Comparison of ENCODE assay signal across 15 cellular contexts in genomic region chr6:96016781-96017180, GRCh38. TPM values are rescaled to one million over a fixed set of nuclear protein-coding genes. Genes with fewer than 3 reads are reported as not detected.
A peak's percentile ranks its signal among the peaks of the same experiment; 100 is the strongest.
DNase-seq lines count a peak whose midpoint lies in the region; ATAC-seq and TF ChIP-seq lines count a peak whose summit lies in the region.
"Had no signal": no experiment of that assay in that cellular context is flagged by ENCODE, and none has a peak within 500 bp of the region (broad histone marks: within the 10 kb centered on the region; RNA-seq: fewer than 3 reads in every experiment).

No MANE protein-coding gene starts in this region.

- WGBS in endodermal cell (ENCODE audit: insufficient coverage in 1 of 2, insufficient read length in 1 of 2), 2 experiments = 46 to 59% methylated on average over 5 to 6 of the region's 6 CpGs

- H3K9me3 ChIP-seq in ES-I3 (ENCODE audit: control insufficient read depth, insufficient read depth, low read length) = no peaks in the 10 kb centered on the region
- no peaks in the 10 kb centered on the region for H3K9me3 ChIP-seq in endodermal cell (ENCODE audit: control insufficient read depth, low read length)
- H3K9me3 ChIP-seq: gastrocnemius medialis, MG63 had no signal

- H3K36me3 Mint-ChIP-seq in endodermal cell (ENCODE audit: low read depth) (no peaks in the 10 kb centered on the region), nephron progenitor cell (ENCODE audit: low read depth) (no peaks in the 10 kb centered on the region)

- peak overlapping the region; percentile 68 for H3K4me3 Mint-ChIP-seq in endodermal cell
- H3K4me3 Mint-ChIP-seq in nephron progenitor cell = peak overlapping the region; percentile 83

- H3K4me1 Mint-ChIP-seq in endodermal cell (peaks cover 15% of the 10 kb centered on the region), nephron progenitor cell (peaks cover 13% of the 10 kb centered on the region)

- no peak overlapping the region for H3K27ac ChIP-seq in endodermal cell (ENCODE audit: low read depth, low read length)
- H3K27ac ChIP-seq: gastrocnemius medialis, VCaP had no signal

- peak overlapping the region; percentile 88 for H3K4me3 ChIP-seq in endodermal cell (ENCODE audit: low read length)
- H3K4me3 ChIP-seq: gastrocnemius medialis, MG63 had no signal

- TF ChIP-seq CTCF in endodermal cell (conservative IDR thresholded peaks at IDR 0.05) (no peak), nephron progenitor cell (IDR thresholded peaks at IDR 0.05) (no peak)

- H3K4me1 ChIP-seq in ES-I3 (ENCODE audit: insufficient read depth, low read length) (no peaks in the 10 kb centered on the region; the same call in 1 of the 2 replicates), endodermal cell (ENCODE audit: control insufficient read depth, insufficient read depth, low read length) (no peaks in the 10 kb centered on the region)
- H3K4me1 ChIP-seq: gastrocnemius medialis had no signal

- H3K9ac ChIP-seq in ES-I3 (ENCODE audit: low read depth, low read length) (peak overlapping the region; percentile 63), endodermal cell (ENCODE audit: extremely low read depth, low read length, poor library complexity, severe bottlenecking) (no peak overlapping the region)

- H3K36me3 ChIP-seq in ES-I3 (ENCODE audit: insufficient read depth, low read length) (no peaks in the 10 kb centered on the region), endodermal cell (ENCODE audit: control insufficient read depth, insufficient read depth, low read length) (no peaks in the 10 kb centered on the region)
- H3K36me3 ChIP-seq: gastrocnemius medialis, MG63 had no signal

- ATAC-seq in GM18870 (IDR thresholded peaks at IDR 0.05; ENCODE audit: unreplicated experiment) = no peak
- ATAC-seq: gastrocnemius medialis, left cardiac atrium had no signal

- H3K27ac Mint-ChIP-seq in endodermal cell (no peak overlapping the region), nephron progenitor cell (no peak overlapping the region)

- H3K27me3 Mint-ChIP-seq in endodermal cell (ENCODE audit: insufficient read depth) = peaks cover 43% of the 10 kb centered on the region
- H3K27me3 Mint-ChIP-seq in nephron progenitor cell (ENCODE audit: low read depth, poor library complexity) = peaks cover 60% of the 10 kb centered on the region

- DNase-seq in NCI-H345 (lab: John Stamatoyannopoulos, UW) (peak; percentile 49), endodermal cell (no peak), nephron progenitor cell (no peak), anterior cingulate cortex (lab: John Stamatoyannopoulos, UW) (no peak), NCI-H524 treated with DMSO at 0.1 percent for 48 hours (lab: John Stamatoyannopoulos, UW) (no peak), HuH-7 (ENCODE audit: low spot score) (no peak)
- DNase-seq: activated naive CD4-positive, alpha-beta T cell treated with Interleukin-2 at 50 U/mL for 16 hours; DND-41; gastrocnemius medialis; left cardiac atrium; MG63; stimulated activated CD4-positive, alpha-beta T cell treated with anti-CD3 and anti-CD28 coated beads, Interleukin-1b, Interleukin-23, amount 100 ng/mL, for 48 hours had no signal

- H3K9me3 Mint-ChIP-seq in endodermal cell (no peaks in the 10 kb centered on the region), nephron progenitor cell (no peaks in the 10 kb centered on the region)

- peaks cover 18% of the 10 kb centered on the region for H3K27me3 ChIP-seq in endodermal cell (ENCODE audit: control insufficient read depth, insufficient read depth, low read length, poor library complexity, severe bottlenecking)
- H3K27me3 ChIP-seq: MG63 had no signal

RNA-seq across cellular contexts. Expression of gene FUT9, which starts 1.0 kb away (rescaled TPM):
- total RNA-seq in endodermal cell = 1 to 10 TPM; 1.5 to 4.3 TPM
- 1.9 TPM for polyA plus RNA-seq in endodermal cell (2013, experiment 1 of 2)
- polyA plus RNA-seq in endodermal cell (2013, experiment 2 of 2) = 2.3 TPM
- total RNA-seq: gastrocnemius medialis, left cardiac atrium had no signal
